In genomic region chr11:34653851-34654490, GRCh38 we compare ENCODE assay signal across 1 cellular context.
TF ChIP-seq lines count a peak whose summit lies in the region.

No MANE protein-coding gene starts in this region.

TF ChIP-seq in HepG2, 621 proteins besides CTCF, POLR2A, EP300 and RAD21 (continued from another document):
- TF ChIP-seq TIGD3 (CRISPR knock-in tag; IDR thresholded peaks at IDR 0.05; ENCODE audit: borderline replicate concordance), result no peak
- TF ChIP-seq PLSCR1 (CRISPR knock-in tag; IDR thresholded peaks at IDR 0.05; ENCODE audit: borderline replicate concordance), result no peak
- TF ChIP-seq ZFP1 (CRISPR knock-in tag; IDR thresholded peaks at IDR 0.05), result no peak
- no peak for TF ChIP-seq ZBTB40 (IDR thresholded peaks at IDR 0.05)
- no peak for TF ChIP-seq ZBTB40 (CRISPR knock-in tag; IDR thresholded peaks at IDR 0.05)
- TF ChIP-seq KLF16 (CRISPR knock-in tag; IDR thresholded peaks at IDR 0.05), result peak in 1 of 2 experiments; percentile 63; a peak in 1 of 4 replicates
- TF ChIP-seq IKZF5 (CRISPR knock-in tag; IDR thresholded peaks at IDR 0.05), result no peak; the same call in 1 of the 2 replicates
- TF ChIP-seq RFXAP (CRISPR knock-in tag; IDR thresholded peaks at IDR 0.05; ENCODE audit: borderline replicate concordance), result no peak
